Comparison of ENCODE assay signal across 14 cellular contexts in the genomic region with DNA sequence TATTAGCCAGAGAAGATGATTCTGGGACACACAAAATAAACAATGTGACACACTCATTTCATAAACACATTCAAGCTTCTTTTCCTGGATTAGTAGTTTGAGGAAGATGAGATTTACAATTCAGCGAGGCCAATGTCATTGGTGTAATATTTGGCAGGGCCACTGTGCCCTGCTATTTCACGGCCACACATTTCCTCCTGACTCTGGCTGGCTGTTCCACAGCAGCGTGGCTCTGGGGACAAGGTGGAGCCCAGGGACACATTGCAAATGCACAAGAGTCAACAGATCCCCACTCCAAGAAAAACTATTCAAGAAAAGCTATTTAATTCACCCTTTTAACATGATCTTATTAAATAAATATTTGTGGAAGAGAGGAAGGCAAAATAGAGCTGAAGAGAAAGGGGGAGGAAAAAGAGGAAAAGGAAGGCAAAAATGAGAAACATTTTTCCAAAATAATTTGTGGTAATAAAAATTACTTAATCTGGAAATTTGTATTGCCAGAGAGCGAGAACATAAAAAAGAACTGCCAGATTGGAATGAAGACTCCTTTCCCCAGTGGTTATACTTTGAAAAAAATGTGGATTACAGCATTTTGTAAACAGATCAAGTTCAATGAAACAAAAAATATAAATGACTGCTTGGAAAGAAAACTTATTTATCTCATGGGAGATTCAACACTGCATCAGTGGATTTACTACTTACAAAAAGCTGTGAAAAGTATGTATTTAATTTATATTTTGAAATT. TPM values are rescaled to one million over a fixed set of nuclear protein-coding genes. Genes with fewer than 3 reads are reported as not detected.
"Had no signal": no experiment of that assay in that cellular context is flagged by ENCODE, and none has a peak within 500 bp of the region (broad histone marks: within the 10 kb centered on the region; RNA-seq: fewer than 3 reads in every experiment).

No MANE protein-coding gene starts in this region.

- DNase-seq: activated CD4-positive, alpha-beta T cell treated with anti-CD3 and anti-CD28 coated beads, Interleukin-2, amount 50 U/mL, for 4 hours; activated effector memory CD4-positive, alpha-beta T cell treated with Interleukin-2 at 50 U/mL for 16 hours; activated T-cell treated with anti-CD3 and anti-CD28 coated beads, Interleukin-2, amount 50 U/mL, for 24 hours; amygdala; brain microvascular endothelial cell; cerebellar nuclear complex; left lung; ovary; small intestine had no signal

- H3K27me3 ChIP-seq: brain microvascular endothelial cell, left lung, ovary had no signal

- H3K9me3 ChIP-seq: ovary had no signal

- H3K4me3 ChIP-seq: left lung, ovary had no signal

- H3K27ac ChIP-seq: brain microvascular endothelial cell, left lung, ovary had no signal

- ATAC-seq: activated CD4-positive, CD25-positive, alpha-beta regulatory T cell treated with anti-CD3 and anti-CD28 coated beads, Interleukin-2, amount 50 U/mL, for 24 hours; activated naive CD4-positive, alpha-beta T cell treated with anti-CD3 and anti-CD28 coated beads, Interleukin-2, amount 50 U/mL, for 72 hours; left lung; stimulated activated memory B cell treated with anti-CD40 and anti-IgM and Interleukin-4, amounts not matched to agents 10 μg/mL and 1 μg/mL and 100 μg/mL, for 72 hours had no signal

- H3K36me3 ChIP-seq: brain microvascular endothelial cell, left lung, ovary had no signal

- H3K4me1 ChIP-seq: left lung had no signal

RNA-seq across cellular contexts. Expression of gene NXPE2, which starts 27.1 kb away (rescaled TPM):
- total RNA-seq: activated naive CD4-positive, alpha-beta T cell treated with anti-CD3 and anti-CD28 coated beads, Interleukin-2, amount 50 U/mL, for 72 hours; mesenteric fat pad; T-helper 2 cell treated with Interferon-gamma antibody and Interleukin-4, amounts not matched to agents 100 ng/mL and 5 ng/mL, for 36 hours had no signal
